8 cellular contexts compared by ENCODE assay signal in genomic region chr7:102431617-102432298, GRCh38. TPM values are rescaled to one million over a fixed set of nuclear protein-coding genes. Genes with fewer than 3 reads are reported as not detected.
DNase-seq lines count a peak whose midpoint lies in the region; ATAC-seq and TF ChIP-seq lines count a peak whose summit lies in the region.

No MANE protein-coding gene starts in this region.

- H3K4me1 ChIP-seq in uterus, result no peaks in the 10 kb centered on the region

- H3K4me3 Mint-ChIP-seq in T-cell, result peak overlapping the region; percentile 77 to 84 (median 77)
- peak overlapping the region; percentile 86 for H3K4me3 Mint-ChIP-seq in natural killer cell

- H3K9me3 Mint-ChIP-seq in T-cell (no peaks in the 10 kb centered on the region), natural killer cell (no peaks in the 10 kb centered on the region)

- ATAC-seq in HG03378 (IDR thresholded peaks at IDR 0.05; ENCODE audit: unreplicated experiment) (peak; percentile 36), T-cell (replicated peaks in 1 of 4) (peak; percentile 59 to 70 (median 68)), natural killer cell (peak; percentile 34 to 35 (median 35)), SK-N-SH treated with all-trans-retinoic acid at 6 μM for 48 hours (no peak)

- H3K27me3 Mint-ChIP-seq in T-cell (no peaks in the 10 kb centered on the region), natural killer cell (ENCODE audit: low read depth in 2 of 2) (no peaks in the 10 kb centered on the region)

- H3K27ac Mint-ChIP-seq in T-cell (peak overlapping the region; percentile 100), natural killer cell (peak overlapping the region; percentile 84 to 100)

- H3K9me3 ChIP-seq in uterus, result no peaks in the 10 kb centered on the region

- H3K4me3 ChIP-seq in uterus, result no peak overlapping the region

- intact Hi-C loops in natural killer cell (cut with micrococcal nuclease) (loop anchor here (2.0 kb wide), 1 partner anchor 27 kb away; no protein-coding TSS in a partner anchor), uterus (cut with DNase I; ENCODE audit: low total_unique reads) (no loop called here)

- no peaks in the 10 kb centered on the region for H3K36me3 ChIP-seq in uterus

- H3K27me3 ChIP-seq in uterus, result no peaks in the 10 kb centered on the region

- peaks cover 65 to 80% (median 70%) of the 10 kb centered on the region in 3 donors for H3K4me1 Mint-ChIP-seq in T-cell
- peaks cover 41 to 63% of the 10 kb centered on the region in 2 donors for H3K4me1 Mint-ChIP-seq in natural killer cell

- TF ChIP-seq CTCF in natural killer cell (IDR thresholded peaks at IDR 0.05) (no peak), uterus (IDR thresholded peaks at IDR 0.05) (no peak)

- H3K36me3 Mint-ChIP-seq in T-cell, result peaks cover 8% of the 10 kb centered on the region
- H3K36me3 Mint-ChIP-seq in natural killer cell, result no peaks in the 10 kb centered on the region

- POLR2A ChIA-PET in T-cell (lab: Charles Lee), result interaction anchor here in 1 of 2 donors (0.8 to 1.0 kb wide), 2 partner anchors 24 to 36 kb away, joined by 3 to 4 read pairs; no protein-coding TSS in a partner anchor

- CTCF ChIA-PET in T-cell (lab: Charles Lee), result interaction anchor here in 1 of 2 donors (0.8 kb wide), 1 partner anchor 19 kb away, joined by 3 read pairs; no protein-coding TSS in a partner anchor

- peak; percentile 75 for DNase-seq in DMS53 treated with DMSO at 0.1 percent for 48 hours (lab: John Stamatoyannopoulos, UW; ENCODE audit: unreplicated experiment)
- DNase-seq in T-cell, result peak; percentile 33 to 75 (median 61)
- peak; percentile 32 for DNase-seq in astrocyte of the hippocampus (ENCODE audit: low read depth, low spot score)
- DNase-seq in natural killer cell, result peak; percentile 39
- no peak for DNase-seq in uterus
- no peak for DNase-seq in GM03348 (ENCODE audit: low spot score)

- H3K27ac ChIP-seq in uterus, result peak overlapping the region; percentile 5 to 81

- TF ChIP-seq POLR2A in uterus (IDR thresholded peaks at IDR 0.05), result no peak

TF ChIP-seq in SK-N-SH treated with all-trans-retinoic acid at 6 μM for 48 hours, 23 proteins besides CTCF, POLR2A, EP300 and RAD21:
- TF ChIP-seq ZC3H10 (CRISPR knock-in tag; IDR thresholded peaks at IDR 0.05) (no peak), TCF4 (CRISPR knock-in tag; IDR thresholded peaks at IDR 0.05; ENCODE audit: borderline replicate concordance) (no peak), RARB (CRISPR knock-in tag; IDR thresholded peaks at IDR 0.05) (no peak), ARNTL (CRISPR knock-in tag; IDR thresholded peaks at IDR 0.05; ENCODE audit: borderline replicate concordance, low read depth) (no peak), ZNF565 (CRISPR knock-in tag; conservative IDR thresholded peaks at IDR 0.05; ENCODE audit: low read depth) (no peak), SNAI2 (CRISPR knock-in tag; IDR thresholded peaks at IDR 0.05) (no peak), CSDC2 (CRISPR knock-in tag; IDR thresholded peaks at IDR 0.05) (no peak), ZFP3 (CRISPR knock-in tag; IDR thresholded peaks at IDR 0.05) (no peak), ESRRG (CRISPR knock-in tag; IDR thresholded peaks at IDR 0.05) (no peak), ZFP30 (CRISPR knock-in tag; IDR thresholded peaks at IDR 0.05) (no peak), ISL1 (CRISPR knock-in tag; IDR thresholded peaks at IDR 0.05) (no peak), OSR1 (CRISPR knock-in tag; IDR thresholded peaks at IDR 0.05) (no peak)
- TF ChIP-seq, protein P1, sequence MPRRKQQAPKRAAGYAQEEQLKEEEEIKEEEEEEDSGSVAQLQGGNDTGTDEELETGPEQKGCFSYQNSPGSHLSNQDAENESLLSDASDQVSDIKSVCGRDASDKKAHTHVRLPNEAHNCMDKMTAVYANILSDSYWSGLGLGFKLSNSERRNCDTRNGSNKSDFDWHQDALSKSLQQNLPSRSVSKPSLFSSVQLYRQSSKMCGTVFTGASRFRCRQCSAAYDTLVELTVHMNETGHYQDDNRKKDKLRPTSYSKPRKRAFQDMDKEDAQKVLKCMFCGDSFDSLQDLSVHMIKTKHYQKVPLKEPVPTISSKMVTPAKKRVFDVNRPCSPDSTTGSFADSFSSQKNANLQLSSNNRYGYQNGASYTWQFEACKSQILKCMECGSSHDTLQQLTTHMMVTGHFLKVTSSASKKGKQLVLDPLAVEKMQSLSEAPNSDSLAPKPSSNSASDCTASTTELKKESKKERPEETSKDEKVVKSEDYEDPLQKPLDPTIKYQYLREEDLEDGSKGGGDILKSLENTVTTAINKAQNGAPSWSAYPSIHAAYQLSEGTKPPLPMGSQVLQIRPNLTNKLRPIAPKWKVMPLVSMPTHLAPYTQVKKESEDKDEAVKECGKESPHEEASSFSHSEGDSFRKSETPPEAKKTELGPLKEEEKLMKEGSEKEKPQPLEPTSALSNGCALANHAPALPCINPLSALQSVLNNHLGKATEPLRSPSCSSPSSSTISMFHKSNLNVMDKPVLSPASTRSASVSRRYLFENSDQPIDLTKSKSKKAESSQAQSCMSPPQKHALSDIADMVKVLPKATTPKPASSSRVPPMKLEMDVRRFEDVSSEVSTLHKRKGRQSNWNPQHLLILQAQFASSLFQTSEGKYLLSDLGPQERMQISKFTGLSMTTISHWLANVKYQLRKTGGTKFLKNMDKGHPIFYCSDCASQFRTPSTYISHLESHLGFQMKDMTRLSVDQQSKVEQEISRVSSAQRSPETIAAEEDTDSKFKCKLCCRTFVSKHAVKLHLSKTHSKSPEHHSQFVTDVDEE (CRISPR knock-in tag; IDR thresholded peaks at IDR 0.05), result no peak

RNA-seq across cellular contexts. Expression of gene ORAI2, which starts 1.6 kb away (rescaled TPM):
- total RNA-seq in T-cell, result 10 to 100 TPM; 23.0 to 47.5 (median 37.8) TPM
- 10 to 100 TPM; 39.1 to 55.0 (median 41.3) TPM for total RNA-seq in natural killer cell
- total RNA-seq in uterus, result 10 to 100 TPM; 15.6 to 48.9 (median 39.0) TPM

RNA-seq across cellular contexts. Expression of gene ALKBH4, which starts 32.9 kb away (rescaled TPM):
- total RNA-seq in T-cell, result 10 to 100 TPM in 3 of 5 donors, 1 to 10 TPM in 2; 5.6 to 13.5 (median 12.2) TPM
- 1 to 10 TPM; 4.1 to 9.2 (median 9.1) TPM for total RNA-seq in natural killer cell
- total RNA-seq in uterus, result 10 to 100 TPM in 3 of 4 donors, 1 to 10 TPM in 1; 8.7 to 31.3 (median 15.8) TPM

RNA-seq across cellular contexts. Expression of gene LRWD1, which starts 33.0 kb away (rescaled TPM):
- total RNA-seq in T-cell, result 10 to 100 TPM; 14.0 to 29.0 (median 23.9) TPM
- total RNA-seq in natural killer cell, result 10 to 100 TPM; 20.0 to 24.1 (median 20.4) TPM
- total RNA-seq in uterus, result 10 to 100 TPM; 16.7 to 25.6 (median 22.4) TPM

RNA-seq across cellular contexts. Expression of gene PRKRIP1, which starts 35.6 kb away (rescaled TPM):
- 10 to 100 TPM; 37.1 to 56.2 (median 48.3) TPM for total RNA-seq in T-cell
- total RNA-seq in natural killer cell, result 10 to 100 TPM; 38.2 to 44.2 (median 39.5) TPM
- 10 to 100 TPM; 16.1 to 36.6 (median 25.4) TPM for total RNA-seq in uterus

RNA-seq across cellular contexts. Expression of gene POLR2J, which starts 47.0 kb away (rescaled TPM):
- 10 to 100 TPM; 35.2 to 53.7 (median 42.3) TPM for total RNA-seq in T-cell
- total RNA-seq in natural killer cell, result 10 to 100 TPM; 35.3 to 44.5 (median 44.5) TPM
- 10 to 100 TPM in 3 of 4 donors, 1 to 10 TPM in 1; 8.2 to 38.8 (median 14.0) TPM for total RNA-seq in uterus

Comparison
In these comparisons a context has a peak if more than half of its experiments do, and no peak if none do; other contexts are left out.
1. DNase-seq: peak in DMS53 treated with DMSO at 0.1 percent for 48 hours (single experiment), T-cell (34 of 34), astrocyte of the hippocampus (single experiment) and natural killer cell (single experiment); none in uterus (0 of 2) and GM03348 (single experiment).